21 cellular contexts compared by ENCODE assay signal in genomic region chr6:164690702-164691500, GRCh38.
"Had no signal": no experiment of that assay in that cellular context is flagged by ENCODE, and none has a peak within 500 bp of the region (broad histone marks: within the 10 kb centered on the region; RNA-seq: fewer than 3 reads in every experiment).

No MANE protein-coding gene starts in this region.

- H3K36me3 Mint-ChIP-seq: immature natural killer cell; naive B cell; stimulated activated naive B cell treated with anti-CD40 and anti-IgM and Interleukin-4, amounts not matched to agents 10 μg/mL and 1 μg/mL and 100 μg/mL, for 72 hours had no signal

- H3K27ac ChIP-seq: left ventricle myocardium inferior, lower lobe of right lung, parathyroid adenoma, right atrium auricular region, sigmoid colon, skin epidermis, thoracic aorta, transverse colon had no signal

- H3K27me3 Mint-ChIP-seq: naive B cell; stimulated activated naive B cell treated with anti-CD40 and anti-IgM and Interleukin-4, amounts not matched to agents 10 μg/mL and 1 μg/mL and 100 μg/mL, for 72 hours; stimulated activated naive CD8-positive, alpha-beta T cell treated with anti-CD3 and anti-CD28 coated beads, Interleukin-15, amount 100 ng/mL, for 72 hours had no signal

- H3K27ac Mint-ChIP-seq: immature natural killer cell; naive B cell; nephron; stimulated activated naive B cell treated with anti-CD40 and anti-IgM and Interleukin-4, amounts not matched to agents 10 μg/mL and 1 μg/mL and 100 μg/mL, for 72 hours; stimulated activated naive CD8-positive, alpha-beta T cell treated with anti-CD3 and anti-CD28 coated beads, Interleukin-15, amount 100 ng/mL, for 72 hours had no signal

- H3K79me2 ChIP-seq: parathyroid adenoma had no signal

- H3K4me3 ChIP-seq: left ventricle myocardium inferior, lower lobe of right lung, right atrium auricular region, sigmoid colon, skin epidermis, thoracic aorta, transverse colon had no signal

- H3K9me3 Mint-ChIP-seq: nephron had no signal

- H2AFZ ChIP-seq: parathyroid adenoma had no signal

- H3K9me3 ChIP-seq: left ventricle myocardium inferior, lower lobe of right lung, right atrium auricular region, thoracic aorta, transverse colon had no signal

- H3K27me3 ChIP-seq: dorsolateral prefrontal cortex, right atrium auricular region, sigmoid colon, transverse colon had no signal

- H3K4me1 Mint-ChIP-seq: immature natural killer cell; naive B cell; stimulated activated naive B cell treated with anti-CD40 and anti-IgM and Interleukin-4, amounts not matched to agents 10 μg/mL and 1 μg/mL and 100 μg/mL, for 72 hours; stimulated activated naive CD8-positive, alpha-beta T cell treated with anti-CD3 and anti-CD28 coated beads, Interleukin-15, amount 100 ng/mL, for 72 hours had no signal

- H3K36me3 ChIP-seq: left ventricle myocardium inferior, lower lobe of right lung, right atrium auricular region, sigmoid colon, thoracic aorta, transverse colon had no signal

- H3K4me1 ChIP-seq: lower lobe of right lung, parathyroid adenoma, right atrium auricular region, sigmoid colon, transverse colon had no signal

- H3K9ac ChIP-seq: parathyroid adenoma had no signal

- H3K4me3 Mint-ChIP-seq: immature natural killer cell; naive B cell; nephron; stimulated activated naive B cell treated with anti-CD40 and anti-IgM and Interleukin-4, amounts not matched to agents 10 μg/mL and 1 μg/mL and 100 μg/mL, for 72 hours; stimulated activated naive CD8-positive, alpha-beta T cell treated with anti-CD3 and anti-CD28 coated beads, Interleukin-15, amount 100 ng/mL, for 72 hours had no signal

- DNase-seq: cortex of kidney; effector CD8-positive, alpha-beta T cell; immature natural killer cell; kidney; left cardiac atrium; left ventricle myocardium inferior; lower lobe of right lung; mesenchymal stem cell; naive B cell; sigmoid colon; stimulated activated CD4-positive, alpha-beta T cell treated with anti-CD3 and anti-CD28 coated beads, Interleukin-2, amount 100 ng/mL, for 24 hours; stimulated activated CD4-positive, alpha-beta T cell treated with anti-CD3 and anti-CD28 coated beads, Interleukin-4, amount 100 ng/mL, for 4 hours; stimulated activated naive B cell treated with anti-CD40 and anti-IgM and Interleukin-4, amounts not matched to agents 10 μg/mL and 1 μg/mL and 100 μg/mL, for 72 hours; stimulated activated naive CD8-positive, alpha-beta T cell treated with anti-CD3 and anti-CD28 coated beads, Interleukin-15, amount 100 ng/mL, for 72 hours; transverse colon had no signal
